Comparison of ENCODE assay signal across 27 cellular contexts in genomic region chr5:107526-107925, GRCh38. TPM values are rescaled to one million over a fixed set of nuclear protein-coding genes. Genes with fewer than 3 reads are reported as not detected.
"Had no signal": no experiment of that assay in that cellular context is flagged by ENCODE, and none has a peak within 500 bp of the region (broad histone marks: within the 10 kb centered on the region; RNA-seq: fewer than 3 reads in every experiment).

No MANE protein-coding gene starts in this region.

- ATAC-seq: esophagus mucosa; foreskin keratinocyte; gastroesophageal sphincter; left lobe of liver; mucosa of descending colon; psoas muscle; stimulated activated naive B cell treated with anti-CD40 and anti-IgM and Interleukin-4, amounts not matched to agents 10 μg/mL and 1 μg/mL and 100 μg/mL, for 72 hours had no signal

- H3K9me3 Mint-ChIP-seq: endodermal cell, mesothelial cell of epicardium, nephron progenitor cell had no signal

- H3K27me3 Mint-ChIP-seq: naive B cell; stimulated activated naive CD8-positive, alpha-beta T cell treated with anti-CD3 and anti-CD28 coated beads, Interleukin-15, Interleukin-2, amounts not matched to agents 100 ng/mL and 50 ng/mL, for 24 hours had no signal

- H3K27me3 ChIP-seq: foreskin keratinocyte, ovary had no signal

- H3K4me1 ChIP-seq: foreskin keratinocyte, gastroesophageal sphincter, psoas muscle, sigmoid colon, spleen, transverse colon had no signal

- H3K36me3 Mint-ChIP-seq: stimulated activated naive B cell treated with anti-CD40 and anti-IgM and Interleukin-4, amounts not matched to agents 10 μg/mL and 1 μg/mL and 100 μg/mL, for 72 hours had no signal

- H3K4me3 Mint-ChIP-seq: endodermal cell; mesothelial cell of epicardium; naive B cell; nephron progenitor cell; stimulated activated naive B cell treated with anti-CD40 and anti-IgM and Interleukin-4, amounts not matched to agents 10 μg/mL and 1 μg/mL and 100 μg/mL, for 72 hours; stimulated activated naive CD8-positive, alpha-beta T cell treated with anti-CD3 and anti-CD28 coated beads, Interleukin-15, Interleukin-2, amounts not matched to agents 100 ng/mL and 50 ng/mL, for 24 hours had no signal

- H3K27ac ChIP-seq: dorsolateral prefrontal cortex, epithelial cell of prostate, foreskin keratinocyte, gastroesophageal sphincter, ovary, psoas muscle, sigmoid colon, spleen, thoracic aorta, transverse colon had no signal

- H3K9me3 ChIP-seq: gastroesophageal sphincter, mucosa of descending colon, ovary, psoas muscle, sigmoid colon, spleen, thoracic aorta, transverse colon had no signal

- DNase-seq: central memory CD4-positive, alpha-beta T cell; dorsolateral prefrontal cortex; effector CD8-positive, alpha-beta T cell; endodermal cell; foreskin keratinocyte; hypothalamus; mesenchymal stem cell; mucosa of descending colon; naive B cell; nephron progenitor cell; occipital lobe; ovary; psoas muscle; right cardiac atrium; sigmoid colon; spleen; stimulated activated CD4-positive, alpha-beta T cell treated with anti-CD3 and anti-CD28 coated beads, Interleukin-4, amount 100 ng/mL, for 4 hours; stimulated activated naive B cell treated with anti-CD40 and anti-IgM and Interleukin-4, amounts not matched to agents 10 μg/mL and 1 μg/mL and 100 μg/mL, for 72 hours; transverse colon had no signal

- H3K4me3 ChIP-seq: dorsolateral prefrontal cortex, gastroesophageal sphincter, mucosa of descending colon, ovary, psoas muscle, sigmoid colon, spleen, thoracic aorta, transverse colon had no signal

- H3K36me3 ChIP-seq: gastroesophageal sphincter, ovary, sigmoid colon, spleen, thoracic aorta, transverse colon had no signal

- H3K27ac Mint-ChIP-seq: endodermal cell; mesothelial cell of epicardium; naive B cell; nephron progenitor cell; stimulated activated naive B cell treated with anti-CD40 and anti-IgM and Interleukin-4, amounts not matched to agents 10 μg/mL and 1 μg/mL and 100 μg/mL, for 72 hours; stimulated activated naive CD8-positive, alpha-beta T cell treated with anti-CD3 and anti-CD28 coated beads, Interleukin-15, Interleukin-2, amounts not matched to agents 100 ng/mL and 50 ng/mL, for 24 hours had no signal

RNA-seq across cellular contexts. Expression of gene PLEKHG4B, which starts 15.6 kb away (rescaled TPM):
- total RNA-seq: foreskin keratinocyte, psoas muscle had no signal
- polyA plus RNA-seq: foreskin keratinocyte, keratinocyte had no signal
